Comparison of ENCODE assay signal across 1 cellular context in genomic region chr7:101933685-101934084, GRCh38.
TF ChIP-seq lines count a peak whose summit lies in the region.

No MANE protein-coding gene starts in this region.

TF ChIP-seq in GM23338, 12 proteins besides CTCF, POLR2A, EP300 and RAD21 (continued from another document):
- TF ChIP-seq REST (IDR thresholded peaks at IDR 0.05; ENCODE audit: unreplicated experiment) (no peak), POLR2AphosphoS5 (IDR thresholded peaks at IDR 0.05; ENCODE audit: low read depth) (no peak), ZNF331 (CRISPR knock-in tag; IDR thresholded peaks at IDR 0.05; ENCODE audit: low read depth) (no peak), ZNF462 (CRISPR knock-in tag; IDR thresholded peaks at IDR 0.05) (no peak), NANOG (IDR thresholded peaks at IDR 0.05; ENCODE audit: borderline replicate concordance) (no peak), JUNB (IDR thresholded peaks at IDR 0.05; ENCODE audit: unreplicated experiment) (no peak), STAT1 (IDR thresholded peaks at IDR 0.05; ENCODE audit: unreplicated experiment) (no peak)
TF ChIP-seq in GM23338: peak in this region for 0.
